ENCODE assay signal across 9 cellular contexts in the genomic region with DNA sequence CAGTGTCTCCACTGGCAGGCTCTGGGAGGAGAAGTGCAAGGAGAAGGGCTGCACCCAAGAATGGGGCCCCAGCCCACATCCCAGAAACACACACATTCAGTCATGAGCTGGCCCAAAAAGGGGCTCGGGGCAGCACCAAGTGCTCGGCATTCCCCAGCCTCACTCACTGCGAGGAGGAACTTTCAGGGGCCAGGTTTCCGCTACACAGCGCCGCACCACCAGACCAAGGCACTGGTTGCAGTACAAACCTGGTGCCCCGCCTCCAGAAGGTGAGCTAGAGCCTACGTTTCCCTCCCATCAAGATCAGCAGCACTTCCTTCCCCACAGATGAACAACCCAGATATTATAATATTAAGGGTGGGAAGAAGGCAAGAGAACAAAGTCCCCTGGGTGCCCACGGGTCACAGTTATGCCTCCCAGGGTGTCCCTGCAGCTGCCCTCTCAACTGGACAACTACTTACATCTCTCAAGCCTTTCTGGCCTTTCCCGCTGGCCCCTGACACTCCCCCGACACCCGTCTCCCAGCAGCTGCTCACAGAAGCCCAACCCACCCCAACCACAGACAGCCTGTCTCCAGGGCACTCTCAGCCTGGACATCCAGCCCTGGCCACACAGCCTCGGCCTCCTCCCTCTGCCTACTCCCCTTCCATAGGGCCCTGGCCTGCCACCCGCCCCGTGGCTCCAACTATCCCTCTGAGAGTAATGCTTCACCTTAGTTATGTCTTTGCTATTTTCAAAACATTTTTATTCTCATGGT. TPM values are rescaled to one million over a fixed set of nuclear protein-coding genes. Genes with fewer than 3 reads are reported as not detected.
DNase-seq lines count a peak whose midpoint lies in the region; ATAC-seq and TF ChIP-seq lines count a peak whose summit lies in the region.
"Had no signal": no experiment of that assay in that cellular context is flagged by ENCODE, and none has a peak within 500 bp of the region (broad histone marks: within the 10 kb centered on the region; RNA-seq: fewer than 3 reads in every experiment).

No MANE protein-coding gene starts in this region.

- in situ Hi-C loops in IMR-90 (cut with MboI; ENCODE audit: low sequenced_read_pairs) = loop anchor here (10.0 kb wide), 1 partner anchor 103 kb away; a partner anchor contains a TSS

- BruUV-seq in IMR-90 (replicated peaks; lab: Mats Ljungman, UMichigan) = no TSS peak

- H3K4me3 ChIP-seq in IMR-90 (ENCODE audit: insufficient read depth, low read depth, low read length) (no peak overlapping the region), colonic mucosa (no peak overlapping the region)

- POLR2A ChIA-PET in IMR-90 (lab: Charles Lee; ENCODE audit: unreplicated experiment) = no interaction called here

- no peak overlapping the region for H2BK15ac ChIP-seq in IMR-90 (ENCODE audit: low read depth, low read length)

- H2AK5ac ChIP-seq in IMR-90 (ENCODE audit: low read depth, low read length) = no peak overlapping the region

- CTCF ChIA-PET in IMR-90 (lab: Yijun Ruan, JAX) = no interaction called here

- TF ChIP-seq RAD21 in IMR-90 (IDR thresholded peaks at IDR 0.05; ENCODE audit: low read length) = no peak

- no peak overlapping the region for H4K91ac ChIP-seq in IMR-90 (ENCODE audit: insufficient read depth, low read depth, low read length)

- ATAC-seq in IMR-90 (ENCODE audit: low read depth) = no peak
- ATAC-seq in HG03439 (IDR thresholded peaks at IDR 0.05; ENCODE audit: unreplicated experiment) = no peak
- ATAC-seq in HG03280 (IDR thresholded peaks at IDR 0.05; ENCODE audit: unreplicated experiment) = no peak
- no peak for ATAC-seq in esophagus mucosa

- no peak overlapping the region for H2BK5ac ChIP-seq in IMR-90 (ENCODE audit: low read depth, low read length, poor library complexity, severe bottlenecking)

- H3K18ac ChIP-seq in IMR-90 (ENCODE audit: low read depth, low read length) = no peak overlapping the region

- H4K8ac ChIP-seq in IMR-90 (ENCODE audit: low read depth in 2 of 2, low read length in 2 of 2) = no peak overlapping the region

- H4K5ac ChIP-seq in IMR-90 (ENCODE audit: low read depth, low read length) = no peak overlapping the region

- H2BK20ac ChIP-seq in IMR-90 (ENCODE audit: low read depth, low read length) = no peak overlapping the region

- dilution Hi-C loops in IMR-90 (cut with HindIII; ENCODE audit: low sequenced_read_pairs, unreplicated experiment) = no loop called here

- no peak for TF ChIP-seq CTCF in IMR-90 (conservative IDR thresholded peaks at IDR 0.05; ENCODE audit: low read depth, low read length)
- TF ChIP-seq CTCF in colonic mucosa (IDR thresholded peaks at IDR 0.05) = no peak

- no peak overlapping the region for H3K4ac ChIP-seq in IMR-90 (ENCODE audit: low read depth, low read length)

- no peak overlapping the region for H3K23ac ChIP-seq in IMR-90 (ENCODE audit: low read depth, low read length)

- H3K4me1 ChIP-seq in IMR-90 (ENCODE audit: control insufficient read depth, insufficient read depth, low read length) = peaks cover 11% of the 10 kb centered on the region
- H3K4me1 ChIP-seq in colonic mucosa = peaks cover 7% of the 10 kb centered on the region

- H3K4me2 ChIP-seq in IMR-90 (ENCODE audit: low read depth, low read length) = no peak overlapping the region

- no peaks in the 10 kb centered on the region for H3K9me3 ChIP-seq in IMR-90 (ENCODE audit: control insufficient read depth, insufficient read depth, low read length)
- H3K9me3 ChIP-seq in colonic mucosa = no peaks in the 10 kb centered on the region

- WGBS in IMR-90 (ENCODE audit: extremely low coverage in 2 of 2, insufficient read length in 1 of 2), 2 experiments = 66% methylated on average over 2 of the region's 15 CpGs; no CpG with 5 or more reads in 1 of the 2 experiments

- H2BK120ac ChIP-seq in IMR-90 (ENCODE audit: low read depth, low read length) = no peak overlapping the region

- H3K27ac ChIP-seq in IMR-90 (ENCODE audit: insufficient read depth, low read length) = no peak overlapping the region
- peak overlapping the region; percentile 27 for H3K27ac ChIP-seq in colonic mucosa

- intact Hi-C loops in IMR-90 (cut with micrococcal nuclease) = no loop called here
- intact Hi-C loops in colonic mucosa (cut with DNase I) = no loop called here

- H4K20me1 ChIP-seq in IMR-90 (ENCODE audit: insufficient read depth, low read length) = peaks cover 14% of the 10 kb centered on the region

- H2AFZ ChIP-seq in IMR-90 (replicated peaks; ENCODE audit: low read length, poor library complexity) = peak overlapping the region; percentile 57

- H3K79me1 ChIP-seq in IMR-90 (ENCODE audit: low read depth in 1 of 2, low read length in 2 of 2) = peaks cover 4 to 34% of the 10 kb centered on the region in 2 experiments; a peak in 3 of 4 replicates

- H3K9ac ChIP-seq in IMR-90 (ENCODE audit: low read depth, low read length) (no peak overlapping the region), colonic mucosa (ENCODE audit: low read depth in 2 of 2, low read length in 2 of 2) (no peak overlapping the region)

- H3K56ac ChIP-seq in IMR-90 (ENCODE audit: extremely low read depth, insufficient read depth, low read length) = no peak overlapping the region

- H3K9me1 ChIP-seq in IMR-90 (ENCODE audit: insufficient read depth, low read length) = peaks cover 9% of the 10 kb centered on the region

- no peak overlapping the region for H3K14ac ChIP-seq in IMR-90 (replicated peaks; ENCODE audit: low read depth, low read length)

- no peak overlapping the region for H2AK9ac ChIP-seq in IMR-90 (replicated peaks; ENCODE audit: low read depth, low read length, poor library complexity)

- DNase-seq in IMR-90 (no peak), colonic mucosa (no peak), NCI-H1048 (lab: John Stamatoyannopoulos, UW) (no peak)
- peak; percentile 50 to 53 for DNase-seq in activated CD4-positive, alpha-beta T cell treated with anti-CD3 and anti-CD28 coated beads, Interleukin-2, amount 50 U/mL, for 4 hours
- DNase-seq in stimulated activated CD4-positive, alpha-beta T cell treated with anti-CD3 and anti-CD28 coated beads, Interleukin-15, amount 100 ng/mL, for 24 hours = peak; percentile 79
- DNase-seq: DND-41 had no signal

- H3K36me3 ChIP-seq in IMR-90 (ENCODE audit: control insufficient read depth, insufficient read depth, low read length) = peaks cover 24% of the 10 kb centered on the region
- H3K36me3 ChIP-seq in colonic mucosa = no peaks in the 10 kb centered on the region

- no peaks in the 10 kb centered on the region for H3K27me3 ChIP-seq in IMR-90 (ENCODE audit: control insufficient read depth, insufficient read depth, low read length)
- no peaks in the 10 kb centered on the region for H3K27me3 ChIP-seq in colonic mucosa

- TF ChIP-seq POLR2A in IMR-90 (IDR thresholded peaks at IDR 0.05; ENCODE audit: low read depth, low read length) = no peak

TF ChIP-seq in IMR-90, 13 proteins besides CTCF, POLR2A, EP300 and RAD21:
- TF ChIP-seq MAZ (IDR thresholded peaks at IDR 0.05; ENCODE audit: borderline replicate concordance, low read depth, low read length) = no peak
- TF ChIP-seq FOS (IDR thresholded peaks at IDR 0.05; ENCODE audit: low read depth, low read length) = no peak
- no peak for TF ChIP-seq CEBPB (IDR thresholded peaks at IDR 0.05; ENCODE audit: low read depth, low read length)
- no peak for TF ChIP-seq MXI1 (IDR thresholded peaks at IDR 0.05; ENCODE audit: borderline replicate concordance, low read depth, low read length)
- TF ChIP-seq SMC3 (IDR thresholded peaks at IDR 0.05; ENCODE audit: low read depth, low read length) = no peak
- no peak for TF ChIP-seq CHD1 (IDR thresholded peaks at IDR 0.05; ENCODE audit: low read depth, low read length)
- no peak for TF ChIP-seq MAFK (IDR thresholded peaks at IDR 0.05; ENCODE audit: low read depth, low read length)
- no peak for TF ChIP-seq RCOR1 (IDR thresholded peaks at IDR 0.05; ENCODE audit: insufficient replicate concordance, low read length)
- no peak for TF ChIP-seq NFE2L2 (IDR thresholded peaks at IDR 0.05; ENCODE audit: low read depth, low read length)
- TF ChIP-seq BHLHE40 (IDR thresholded peaks at IDR 0.05; ENCODE audit: low read depth, low read length) = no peak
- no peak for TF ChIP-seq RFX5 (IDR thresholded peaks at IDR 0.05; ENCODE audit: low read depth, low read length)

RNA-seq across cellular contexts. Expression of a gene that starts 3.8 kb away (rescaled TPM):
- total RNA-seq in IMR-90 (2012; rRNA removed) (24.2 and 28.3 TPM in 2 replicates), colonic mucosa (10 to 100 TPM; 22.0 to 51.4 TPM), esophagus mucosa (9.2 TPM)
- polyA plus RNA-seq in IMR-90 (2012; rRNA removed) = 40.5 and 44.2 TPM in 2 replicates
- polyA plus RNA-seq in IMR-90 (2012; cell fraction: cytosol; rRNA removed) = 36.1 and 53.6 TPM in 2 replicates
- polyA plus RNA-seq in IMR-90 (2012; cell fraction: nucleus; rRNA removed; ENCODE audit: low replicate concordance) = 41.6 and 43.1 TPM in 2 replicates

RNA-seq across cellular contexts. Expression of a gene that starts 9.5 kb away (rescaled TPM):
- total RNA-seq in IMR-90 (2012; rRNA removed) = 5.3 and 5.4 TPM in 2 replicates
- polyA plus RNA-seq in IMR-90 (2012; rRNA removed) = 12.3 and 14.8 TPM in 2 replicates
- 7.8 and 8.6 TPM in 2 replicates for polyA plus RNA-seq in IMR-90 (2012; cell fraction: cytosol; rRNA removed)
- polyA plus RNA-seq in IMR-90 (2012; cell fraction: nucleus; rRNA removed; ENCODE audit: low replicate concordance) = 28.6 and 31.8 TPM in 2 replicates
- 10 to 100 TPM; 25.8 to 33.8 TPM for total RNA-seq in colonic mucosa
- total RNA-seq in esophagus mucosa = 17.3 TPM

RNA-seq across cellular contexts. Expression of a gene that starts 15.6 kb away (rescaled TPM):
- total RNA-seq in IMR-90 (2012; rRNA removed) = 7.2 and 9.0 TPM in 2 replicates
- 28.1 and 31.8 TPM in 2 replicates for polyA plus RNA-seq in IMR-90 (2012; rRNA removed)
- 32.4 and 35.3 TPM in 2 replicates for polyA plus RNA-seq in IMR-90 (2012; cell fraction: cytosol; rRNA removed)
- 8.8 and 9.7 TPM in 2 replicates for polyA plus RNA-seq in IMR-90 (2012; cell fraction: nucleus; rRNA removed; ENCODE audit: low replicate concordance)
- total RNA-seq in colonic mucosa = 10 to 100 TPM; 32.0 to 46.5 TPM
- 55.6 TPM for total RNA-seq in esophagus mucosa

RNA-seq across cellular contexts. Expression of a gene that starts 18.5 kb away (rescaled TPM):
- total RNA-seq in IMR-90 (2012; rRNA removed) = 291 and 355 TPM in 2 replicates
- 337 and 352 TPM in 2 replicates for polyA plus RNA-seq in IMR-90 (2012; rRNA removed)
- polyA plus RNA-seq in IMR-90 (2012; cell fraction: cytosol; rRNA removed) = 216 and 285 TPM in 2 replicates
- polyA plus RNA-seq in IMR-90 (2012; cell fraction: nucleus; rRNA removed; ENCODE audit: low replicate concordance) = 1,266 and 1,683 TPM in 2 replicates
- total RNA-seq in colonic mucosa = 100 to 1,000 TPM in 1 of 2 donors, 10 to 100 TPM in 1; 98.3 to 104 TPM
- total RNA-seq in esophagus mucosa = 68.0 TPM

RNA-seq across cellular contexts. Expression of a gene that starts 22.4 kb away (rescaled TPM):
- 129 and 140 TPM in 2 replicates for total RNA-seq in IMR-90 (2012; rRNA removed)
- polyA plus RNA-seq in IMR-90 (2012; rRNA removed) = 195 and 272 TPM in 2 replicates
- 48.5 and 174 TPM in 2 replicates for polyA plus RNA-seq in IMR-90 (2012; cell fraction: cytosol; rRNA removed)
- polyA plus RNA-seq in IMR-90 (2012; cell fraction: nucleus; rRNA removed; ENCODE audit: low replicate concordance) = 12.1 and 45.9 TPM in 2 replicates
- total RNA-seq in colonic mucosa = 10 to 100 TPM; 49.5 to 76.5 TPM
- 74.5 TPM for total RNA-seq in esophagus mucosa

Comparison
In these comparisons a context has a peak if more than half of its experiments do, and no peak if none do; other contexts are left out.
1. DNase-seq: peak in activated CD4-positive, alpha-beta T cell treated with anti-CD3 and anti-CD28 coated beads, Interleukin-2, amount 50 U/mL, for 4 hours (2 of 2) and stimulated activated CD4-positive, alpha-beta T cell treated with anti-CD3 and anti-CD28 coated beads, Interleukin-15, amount 100 ng/mL, for 24 hours (single experiment); none in IMR-90 (single experiment), colonic mucosa (single experiment) and NCI-H1048 (single experiment).